ENCODE assay signal across 8 cellular contexts in the genomic region with DNA sequence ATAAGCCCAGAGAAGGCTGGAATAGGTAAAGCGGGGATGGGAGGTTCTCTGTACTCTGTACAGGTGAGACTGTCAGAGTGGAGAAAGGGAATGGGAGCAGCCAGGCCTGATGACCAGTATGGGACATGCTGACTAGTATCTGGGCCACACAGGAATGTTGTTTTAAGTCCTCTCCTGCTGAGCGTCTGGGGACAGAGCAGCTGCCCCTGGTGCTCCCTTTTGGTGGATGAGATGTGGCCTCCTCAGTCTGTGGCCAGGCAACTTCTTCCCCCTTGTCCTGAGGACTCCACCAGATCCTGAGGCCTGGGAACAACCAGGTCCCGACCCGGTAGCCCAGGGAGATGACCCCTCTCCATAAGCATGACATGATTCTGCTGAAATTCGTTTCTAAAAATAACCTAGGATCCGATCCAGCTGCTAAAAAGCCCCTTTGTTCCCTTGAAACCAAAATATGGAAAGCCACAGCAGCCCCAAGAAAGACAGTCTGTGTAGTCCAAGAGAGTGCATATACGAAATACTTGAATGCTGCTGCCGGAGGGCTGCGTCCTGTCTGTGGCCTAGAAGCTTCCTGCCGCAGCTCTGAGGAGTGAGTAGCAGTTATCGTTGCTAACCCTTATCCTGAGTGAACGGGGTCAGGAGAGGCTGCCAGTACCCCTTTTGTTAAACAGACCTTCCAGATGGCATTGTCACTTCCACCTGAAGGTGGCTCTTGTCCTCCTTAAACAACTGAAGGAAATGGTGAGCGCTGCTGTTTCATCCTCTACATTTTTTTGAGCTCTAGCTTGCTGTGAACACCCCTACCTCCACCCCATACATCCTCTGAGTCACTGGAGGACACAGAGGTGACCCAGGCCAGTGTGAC. TPM values are rescaled to one million over a fixed set of nuclear protein-coding genes. Genes with fewer than 3 reads are reported as not detected.
DNase-seq lines count a peak whose midpoint lies in the region; TF ChIP-seq lines count a peak whose summit lies in the region.

No MANE protein-coding gene starts in this region.

- H3K79me2 ChIP-seq in PC-9 (ENCODE audit: low read depth) = peaks cover 38% of the 10 kb centered on the region; the same call in 1 of the 2 replicates

- POLR2A ChIA-PET in PC-9 (lab: Charles Lee; ENCODE audit: unreplicated experiment) = interaction anchor here (0.6 to 0.8 kb wide), 7 partner anchors 10 to 617 kb away, joined by 3 to 28 read pairs (median 7); no protein-coding TSS in a partner anchor

- no peaks in the 10 kb centered on the region for H3K36me3 ChIP-seq in PC-9 (ENCODE audit: low read depth)
- no peaks in the 10 kb centered on the region for H3K36me3 ChIP-seq in ovary
- no peaks in the 10 kb centered on the region for H3K36me3 ChIP-seq in tibial artery

- WGBS in ovary, 3 donors = 23 to 27% (median 25%) methylated on average over 13 of the region's 13 CpGs

- H2AFZ ChIP-seq in PC-9 = no peak overlapping the region

- H3K4me1 ChIP-seq in PC-9 (replicated peaks; ENCODE audit: insufficient read depth) (peaks cover 50% of the 10 kb centered on the region), ovary (ENCODE audit: insufficient read depth) (peaks cover 35% of the 10 kb centered on the region), tibial artery (peaks cover 0 to 93% (median 61%) of the 10 kb centered on the region in 4 donors)

- peak overlapping the region; percentile 40 for H3K4me2 ChIP-seq in PC-9

- intact Hi-C loops in PC-9 (cut with micrococcal nuclease; ENCODE audit: unreplicated experiment) = loop anchor here (1.0 to 2.0 kb wide), 5 partner anchors 17 to 169 kb away; no protein-coding TSS in a partner anchor
- intact Hi-C loops in ovary (cut with DNase I) = no loop called here
- intact Hi-C loops in tibial artery (cut with DNase I; ENCODE audit: low total_unique reads) = no loop called here

- H3K9me2 ChIP-seq in PC-9 (ENCODE audit: insufficient read depth) = no peaks in the 10 kb centered on the region

- H3K27ac ChIP-seq in PC-9 (peak overlapping the region; percentile 69), ovary (peak overlapping the region; percentile 21 to 36), tibial artery (peak overlapping the region; percentile 85 to 87)

- no peak for TF ChIP-seq POLR2A in ovary (IDR thresholded peaks at IDR 0.05)

- CTCF ChIA-PET in PC-9 (lab: Charles Lee) = interaction anchor here (0.7 to 1.0 kb wide), 7 partner anchors 9 to 169 kb away, joined by 3 to 10 read pairs (median 5); no protein-coding TSS in a partner anchor

- DNase-seq in NCI-H82 (lab: John Stamatoyannopoulos, UW) (peak; percentile 38), NCI-H82 treated with DMSO at 0.1 percent for 48 hours (lab: John Stamatoyannopoulos, UW; ENCODE audit: unreplicated experiment) (no peak), PC-9 (peak; percentile 86 to 98), activated T-helper 1 cell treated with Interleukin-2 at 50 U/mL for 16 hours (ENCODE audit: low read depth) (peak; percentile 55), fibroblast of peridontal ligament (ENCODE audit: extremely low read depth) (peak; percentile 86), ovary (peak in 2 of 5 donors; percentile 54 to 59), tibial artery (peak; percentile 69 to 84), NCI-H1436 (lab: John Stamatoyannopoulos, UW) (no peak)

- BruUV-seq in PC-9 (replicated peaks; lab: Mats Ljungman, UMichigan) = no TSS peak

- H3F3A ChIP-seq in PC-9 (ENCODE audit: insufficient read depth, low read depth) = peaks cover 34% of the 10 kb centered on the region; the same call in 1 of the 2 replicates

- H4K20me1 ChIP-seq in PC-9 (ENCODE audit: insufficient read depth) = no peaks in the 10 kb centered on the region

- no peaks in the 10 kb centered on the region for H3K9me3 ChIP-seq in PC-9 (ENCODE audit: insufficient read depth, low read depth)
- no peaks in the 10 kb centered on the region for H3K9me3 ChIP-seq in ovary
- H3K9me3 ChIP-seq in tibial artery = no peaks in the 10 kb centered on the region

- H3K4me3 ChIP-seq in PC-9 = no peak overlapping the region
- H3K4me3 ChIP-seq in ovary = no peak overlapping the region
- no peak overlapping the region for H3K4me3 ChIP-seq in tibial artery

- H3K27me3 ChIP-seq in PC-9 (ENCODE audit: insufficient read depth, low read depth) = no peaks in the 10 kb centered on the region
- H3K27me3 ChIP-seq in ovary = no peaks in the 10 kb centered on the region
- no peaks in the 10 kb centered on the region for H3K27me3 ChIP-seq in tibial artery

- TF ChIP-seq EP300 in ovary (IDR thresholded peaks at IDR 0.05) = no peak

- TF ChIP-seq CTCF in PC-9 (conservative IDR thresholded peaks at IDR 0.05) = peak; percentile 65
- TF ChIP-seq CTCF in ovary (IDR thresholded peaks at IDR 0.05) = no peak
- TF ChIP-seq CTCF in tibial artery (IDR thresholded peaks at IDR 0.05) = no peak

RNA-seq across cellular contexts. Expression of a gene that starts 47.1 kb away (rescaled TPM):
- 31.2 and 39.7 TPM in 2 replicates for total RNA-seq in PC-9 (2021)
- 100 to 1,000 TPM in 3 of 7 donors, 10 to 100 TPM in 4; 49.4 to 121 (median 98.8) TPM for total RNA-seq in ovary
- polyA plus RNA-seq in ovary = 100 to 1,000 TPM in 1 of 2 donors, 10 to 100 TPM in 1; 46.2 to 482 TPM

Comparison
In these comparisons a context has a peak if more than half of its experiments do, and no peak if none do; other contexts are left out.
1. DNase-seq: peak in NCI-H82 (single experiment), PC-9 (2 of 2), activated T-helper 1 cell treated with Interleukin-2 at 50 U/mL for 16 hours (single experiment), fibroblast of peridontal ligament (single experiment) and tibial artery (2 of 2); none in NCI-H82 treated with DMSO at 0.1 percent for 48 hours (single experiment) and NCI-H1436 (single experiment).
2. H3K27ac ChIP-seq: peak in every context shown above with its lines; median percentile 86 in tibial artery; 69 in PC-9; 28 in ovary.